1 cellular context compared by ENCODE assay signal in genomic region chr14:73014105-73014504, GRCh38.
TF ChIP-seq lines count a peak whose summit lies in the region.

No MANE protein-coding gene starts in this region.

TF ChIP-seq in HepG2, 621 proteins besides CTCF, POLR2A, EP300 and RAD21:
- TF ChIP-seq ZNF468 (CRISPR knock-in tag; IDR thresholded peaks at IDR 0.05) (no peak), MTF2 (CRISPR knock-in tag; IDR thresholded peaks at IDR 0.05; ENCODE audit: borderline replicate concordance) (no peak), ZNF496 (CRISPR knock-in tag; IDR thresholded peaks at IDR 0.05; ENCODE audit: insufficient replicate concordance) (no peak), ATM (IDR thresholded peaks at IDR 0.05; ENCODE audit: borderline replicate concordance) (no peak), ZNF121 (CRISPR knock-in tag; IDR thresholded peaks at IDR 0.05) (no peak), STAT5B (CRISPR knock-in tag; IDR thresholded peaks at IDR 0.05) (no peak), REXO4 (CRISPR knock-in tag; IDR thresholded peaks at IDR 0.05; ENCODE audit: borderline replicate concordance) (no peak), CEBPG (CRISPR knock-in tag; IDR thresholded peaks at IDR 0.05) (no peak), PRDM10 (CRISPR knock-in tag; IDR thresholded peaks at IDR 0.05; ENCODE audit: low read depth) (no peak), ZBTB43 (CRISPR knock-in tag; conservative IDR thresholded peaks at IDR 0.05) (no peak), ZNF460 (CRISPR knock-in tag; IDR thresholded peaks at IDR 0.05; ENCODE audit: borderline replicate concordance) (no peak), TCF7 (IDR thresholded peaks at IDR 0.05; ENCODE audit: low read depth) (no peak), MTA1 (CRISPR knock-in tag; IDR thresholded peaks at IDR 0.05; ENCODE audit: borderline replicate concordance) (no peak), KDM6A (CRISPR knock-in tag; IDR thresholded peaks at IDR 0.05; ENCODE audit: low read depth) (no peak), ZNF552 (CRISPR knock-in tag; IDR thresholded peaks at IDR 0.05; ENCODE audit: borderline replicate concordance) (no peak), HHEX (CRISPR knock-in tag; IDR thresholded peaks at IDR 0.05) (no peak), ZNF329 (CRISPR knock-in tag; IDR thresholded peaks at IDR 0.05; ENCODE audit: low read depth) (no peak), ZNF580 (CRISPR knock-in tag; IDR thresholded peaks at IDR 0.05; ENCODE audit: borderline replicate concordance, low read depth) (no peak)
TF ChIP-seq in HepG2: peak in this region for 0.
